Comparison of ENCODE assay signal across 21 cellular contexts in the genomic region with DNA sequence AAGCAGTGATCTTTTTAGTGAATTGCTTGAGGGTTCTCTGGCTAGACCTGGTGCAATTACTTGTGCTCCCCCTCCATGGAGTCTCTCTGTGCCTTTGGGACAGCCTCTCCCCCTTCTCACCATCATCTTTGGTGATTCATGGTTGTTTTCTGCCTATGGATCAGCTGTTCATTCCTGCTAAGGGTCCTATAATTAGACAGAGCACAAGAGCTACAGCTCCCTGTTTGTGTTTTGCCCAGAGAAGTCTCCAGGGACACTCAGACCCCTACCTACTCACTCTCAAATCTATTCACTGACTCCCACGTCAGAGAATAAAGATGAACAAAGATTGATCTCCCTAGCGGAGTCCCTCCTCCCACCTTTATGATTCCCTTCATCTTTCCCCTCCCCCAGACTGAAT. TPM values are rescaled to one million over a fixed set of nuclear protein-coding genes. Genes with fewer than 3 reads are reported as not detected.
DNase-seq lines count a peak whose midpoint lies in the region; TF ChIP-seq lines count a peak whose summit lies in the region.
"Had no signal": no experiment of that assay in that cellular context is flagged by ENCODE, and none has a peak within 500 bp of the region (broad histone marks: within the 10 kb centered on the region; RNA-seq: fewer than 3 reads in every experiment).

No MANE protein-coding gene starts in this region.

- no peaks in the 10 kb centered on the region for H3K27me3 Mint-ChIP-seq in mesothelial cell of epicardium (ENCODE audit: low read depth)
- H3K27me3 Mint-ChIP-seq: CD4-positive, CD25-positive, alpha-beta regulatory T cell had no signal

- no peaks in the 10 kb centered on the region for H3K27me3 ChIP-seq in BE2C
- H3K27me3 ChIP-seq in uterus: no peaks in the 10 kb centered on the region
- H3K27me3 ChIP-seq: breast epithelium, gastroesophageal sphincter, ovary had no signal

- H3K4me3 Mint-ChIP-seq in mesothelial cell of epicardium: no peak overlapping the region
- H3K4me3 Mint-ChIP-seq: activated naive CD8-positive, alpha-beta T cell treated with anti-CD3 and anti-CD28 coated beads, Interleukin-2, amount 10 ng/mL, durations not matched to agents 7 days and 5 days; activated T-helper 1 cell treated with anti-CD3 and anti-CD28 coated beads, Interleukin-12 subunit alpha, Interleukin-12 subunit beta, Interleukin-2, Interleukin-4 antibody, amounts not matched to agents 30 ng/mL and 10 ng/mL and 1 ng/mL, durations not matched to agents 14 hours and 24 hours and 36 hours; CD4-positive, CD25-positive, alpha-beta regulatory T cell; T-helper 17 cell had no signal

- H3K36me3 ChIP-seq in BE2C: no peaks in the 10 kb centered on the region
- no peaks in the 10 kb centered on the region for H3K36me3 ChIP-seq in uterus
- H3K36me3 ChIP-seq: breast epithelium, gastroesophageal sphincter, ovary had no signal

- peak; percentile 14 for DNase-seq in NCI-H187 treated with DMSO at 0.1 percent for 48 hours (lab: John Stamatoyannopoulos, UW)
- no peak for DNase-seq in NCI-H187 (lab: John Stamatoyannopoulos, UW)
- peak; percentile 68 for DNase-seq in NCI-H69 (lab: John Stamatoyannopoulos, UW)
- DNase-seq in mesothelial cell of epicardium (ENCODE audit: low spot score in 2 of 2, unreplicated experiment in 2 of 2): no peak
- DNase-seq in epidermal melanocyte (ENCODE audit: insufficient read length, low spot score): no peak
- DNase-seq in BE2C: no peak
- DNase-seq in uterus: no peak
- DNase-seq in GM19238 (ENCODE audit: insufficient read length, low spot score): no peak
- DNase-seq: activated CD4-positive, CD25-positive, alpha-beta regulatory T cell; activated naive CD8-positive, alpha-beta T cell treated with anti-CD3 and anti-CD28 coated beads, Interleukin-2, amount 10 ng/mL, durations not matched to agents 7 days and 5 days; CD4-positive, CD25-positive, alpha-beta regulatory T cell; cortex of kidney; NCI-H526; ovary; SHP77 treated with DMSO at 0.1 percent for 48 hours; T-helper 17 cell had no signal

- TF ChIP-seq POLR2A in uterus (IDR thresholded peaks at IDR 0.05): no peak

- H3K27ac ChIP-seq in uterus: no peak overlapping the region
- H3K27ac ChIP-seq: gastroesophageal sphincter, ovary, skin epidermis had no signal

- no peak overlapping the region for H3K4me3 ChIP-seq in BE2C (ENCODE audit: low read depth, low read length)
- H3K4me3 ChIP-seq in uterus: no peak overlapping the region
- H3K4me3 ChIP-seq: gastroesophageal sphincter, ovary, skin epidermis had no signal

- TF ChIP-seq CTCF in mesothelial cell of epicardium (IDR thresholded peaks at IDR 0.05; ENCODE audit: unreplicated experiment) (no peak), BE2C (IDR thresholded peaks at IDR 0.05; ENCODE audit: low read depth, low read length) (no peak), uterus (IDR thresholded peaks at IDR 0.05) (no peak)

- intact Hi-C loops in uterus (cut with DNase I; ENCODE audit: low total_unique reads): no loop called here

- H3K4me1 ChIP-seq in BE2C: no peaks in the 10 kb centered on the region
- no peaks in the 10 kb centered on the region for H3K4me1 ChIP-seq in uterus

- H3K36me3 Mint-ChIP-seq in mesothelial cell of epicardium: no peaks in the 10 kb centered on the region
- H3K36me3 Mint-ChIP-seq: activated naive CD8-positive, alpha-beta T cell treated with anti-CD3 and anti-CD28 coated beads, Interleukin-2, amount 10 ng/mL, durations not matched to agents 7 days and 5 days; CD4-positive, CD25-positive, alpha-beta regulatory T cell had no signal

- peak overlapping the region; percentile 28 for H3K27ac Mint-ChIP-seq in mesothelial cell of epicardium
- H3K27ac Mint-ChIP-seq: activated naive CD8-positive, alpha-beta T cell treated with anti-CD3 and anti-CD28 coated beads, Interleukin-2, amount 10 ng/mL, durations not matched to agents 7 days and 5 days; activated T-helper 1 cell treated with anti-CD3 and anti-CD28 coated beads, Interleukin-12 subunit alpha, Interleukin-12 subunit beta, Interleukin-2, Interleukin-4 antibody, amounts not matched to agents 30 ng/mL and 10 ng/mL and 1 ng/mL, durations not matched to agents 14 hours and 24 hours and 36 hours; CD4-positive, CD25-positive, alpha-beta regulatory T cell; T-helper 17 cell had no signal

- no peaks in the 10 kb centered on the region for H3K9me3 Mint-ChIP-seq in mesothelial cell of epicardium
- H3K9me3 Mint-ChIP-seq: activated naive CD8-positive, alpha-beta T cell treated with anti-CD3 and anti-CD28 coated beads, Interleukin-2, amount 10 ng/mL, durations not matched to agents 7 days and 5 days; activated T-helper 1 cell treated with anti-CD3 and anti-CD28 coated beads, Interleukin-12 subunit alpha, Interleukin-12 subunit beta, Interleukin-2, Interleukin-4 antibody, amounts not matched to agents 30 ng/mL and 10 ng/mL and 1 ng/mL, durations not matched to agents 14 hours and 24 hours and 36 hours; CD4-positive, CD25-positive, alpha-beta regulatory T cell had no signal

- no peaks in the 10 kb centered on the region for H3K9me3 ChIP-seq in BE2C
- H3K9me3 ChIP-seq in uterus: no peaks in the 10 kb centered on the region
- H3K9me3 ChIP-seq: breast epithelium, gastroesophageal sphincter, ovary had no signal

- H3K4me1 Mint-ChIP-seq in mesothelial cell of epicardium: peaks cover 51% of the 10 kb centered on the region
- H3K4me1 Mint-ChIP-seq: activated naive CD8-positive, alpha-beta T cell treated with anti-CD3 and anti-CD28 coated beads, Interleukin-2, amount 10 ng/mL, durations not matched to agents 7 days and 5 days; CD4-positive, CD25-positive, alpha-beta regulatory T cell; T-helper 17 cell had no signal

RNA-seq across cellular contexts. Expression of gene ANKFN1, which starts 21.1 kb away (rescaled TPM):
- total RNA-seq in mesothelial cell of epicardium: 0.09 to 0.34 TPM (median 0.27 TPM) in 3 replicates
- not detected for polyA plus RNA-seq in BE2C (2012; ENCODE audit: insufficient read depth, insufficient read length, low read depth)
- total RNA-seq in uterus: 1 to 10 TPM in 1 of 4 donors, under 1 TPM in 1, not detected in 2; 0.27 to 2.6 TPM
- total RNA-seq: activated CD8-positive, alpha-beta memory T cell treated with anti-CD3 and anti-CD28 coated beads for 36 hours; activated naive CD8-positive, alpha-beta T cell treated with anti-CD3 and anti-CD28 coated beads, Interleukin-2, amount 10 ng/mL, durations not matched to agents 7 days and 5 days; activated T-helper 1 cell treated with anti-CD3 and anti-CD28 coated beads, Interleukin-12 subunit alpha, Interleukin-12 subunit beta, Interleukin-2, Interleukin-4 antibody, amounts not matched to agents 30 ng/mL and 10 ng/mL and 1 ng/mL, durations not matched to agents 14 hours and 24 hours and 36 hours; CD4-positive, CD25-positive, alpha-beta regulatory T cell; T-helper 17 cell had no signal
- polyA plus RNA-seq: CD4-positive, CD25-positive, alpha-beta regulatory T cell had no signal

Comparison
In these comparisons a context has a peak if more than half of its experiments do, and no peak if none do; other contexts are left out.
1. DNase-seq: peak in NCI-H187 treated with DMSO at 0.1 percent for 48 hours (single experiment) and NCI-H69 (single experiment); none in NCI-H187 (0 of 2), mesothelial cell of epicardium (0 of 2), epidermal melanocyte (single experiment), BE2C (single experiment), uterus (0 of 2) and GM19238 (single experiment).